Comparison of ENCODE assay signal across 8 cellular contexts in genomic region chr11:111870113-111870512, GRCh38. TPM values are rescaled to one million over a fixed set of nuclear protein-coding genes. Genes with fewer than 3 reads are reported as not detected.
DNase-seq lines count a peak whose midpoint lies in the region; TF ChIP-seq lines count a peak whose summit lies in the region.

No MANE protein-coding gene starts in this region.

- H3K9ac ChIP-seq in MM.1S (ENCODE audit: low read length) = peak overlapping the region; percentile 77; the same call in 1 of the 2 replicates

- peak overlapping the region; percentile 81 for H3K4me2 ChIP-seq in MM.1S (ENCODE audit: low read depth, low read length)

- peaks cover 11% of the 10 kb centered on the region for H3K79me2 ChIP-seq in MM.1S (ENCODE audit: low read length)

- no peaks in the 10 kb centered on the region for H3K36me3 ChIP-seq in MM.1S (replicated peaks; ENCODE audit: insufficient read depth, low read length)
- peaks cover 30% of the 10 kb centered on the region for H3K36me3 ChIP-seq in neuron (ENCODE audit: insufficient read depth, low read length)
- H3K36me3 ChIP-seq in Peyer's patch = peaks cover 0 to 32% (median 0%) of the 10 kb centered on the region in 3 donors

- H3K27me3 ChIP-seq in MM.1S (replicated peaks; ENCODE audit: insufficient read depth, low read length) (no peaks in the 10 kb centered on the region), dorsolateral prefrontal cortex (no peaks in the 10 kb centered on the region), neuron (ENCODE audit: insufficient read depth, low read length) (no peaks in the 10 kb centered on the region), Peyer's patch (no peaks in the 10 kb centered on the region)

- DNase-seq in NCI-H2171 treated with DMSO at 0.1 percent for 48 hours (lab: John Stamatoyannopoulos, UW) (peak; percentile 26), NCI-H2171 (lab: John Stamatoyannopoulos, UW) (no peak), MM.1S (no peak), dorsolateral prefrontal cortex (no peak), Peyer's patch (no peak), DMS114 treated with DMSO at 0.1 percent for 48 hours (lab: John Stamatoyannopoulos, UW; ENCODE audit: unreplicated experiment) (no peak), NCI-H510A (lab: John Stamatoyannopoulos, UW) (no peak)

- H3K4me1 ChIP-seq in MM.1S (ENCODE audit: low read length) = peaks cover 10% of the 10 kb centered on the region; the same call in 1 of the 2 replicates
- peaks cover 4% of the 10 kb centered on the region for H3K4me1 ChIP-seq in neuron (ENCODE audit: insufficient read depth, low read length)
- peaks cover 0 to 14% (median 0%) of the 10 kb centered on the region in 4 donors for H3K4me1 ChIP-seq in Peyer's patch

- no peak for TF ChIP-seq POLR2A in Peyer's patch (IDR thresholded peaks at IDR 0.05)

- no peak overlapping the region for H2AFZ ChIP-seq in MM.1S (ENCODE audit: low read length)
- H2AFZ ChIP-seq in neuron (ENCODE audit: low read depth, low read length) = no peak overlapping the region

- H3K9me3 ChIP-seq in MM.1S (replicated peaks; ENCODE audit: insufficient read depth, low read length) (no peaks in the 10 kb centered on the region), neuron (ENCODE audit: low read length) (no peaks in the 10 kb centered on the region), Peyer's patch (no peaks in the 10 kb centered on the region)

- intact Hi-C loops in dorsolateral prefrontal cortex (cut with DNase I) = loop anchor here in 1 of 2 donors (5.0 to 10.0 kb wide), 2 partner anchors 202 to 415 kb away; partner anchors contain the start of genes NKAPD1 and PIH1D2

- H3K9me2 ChIP-seq in MM.1S (replicated peaks; ENCODE audit: insufficient read depth, low read length) = no peaks in the 10 kb centered on the region

- 0 out of 2 replicates have a peak, but pooled peaks cover 6% of the 10 kb centered on the region for H3F3A ChIP-seq in MM.1S (ENCODE audit: insufficient read depth, low read length)

- TF ChIP-seq CTCF in MM.1S (IDR thresholded peaks at IDR 0.05; ENCODE audit: low read length) (no peak), dorsolateral prefrontal cortex (IDR thresholded peaks at IDR 0.05 in 54 of 56, conservative IDR thresholded peaks at IDR 0.05 in 2 of 56; ENCODE audit: low read depth in 1 of 56, partially characterized antibody in 56 of 56) (no peak), Peyer's patch (IDR thresholded peaks at IDR 0.05) (no peak)

- no peaks in the 10 kb centered on the region for H4K20me1 ChIP-seq in MM.1S (ENCODE audit: insufficient read depth, low read length)

- H3K27ac ChIP-seq in MM.1S (ENCODE audit: low read length) = no peak overlapping the region
- peak overlapping the region in 10 of 59 donors; percentile 7 to 99 (median 93) for H3K27ac ChIP-seq in dorsolateral prefrontal cortex
- H3K27ac ChIP-seq in Peyer's patch = peak overlapping the region in 1 of 4 donors; percentile 89

- peak overlapping the region; percentile 83; the same call in 1 of the 2 replicates for H3K4me3 ChIP-seq in MM.1S (ENCODE audit: low read length)
- H3K4me3 ChIP-seq in dorsolateral prefrontal cortex = peak overlapping the region in 56 of 59 donors; percentile 69 to 99 (median 90)
- peak overlapping the region; percentile 80 for H3K4me3 ChIP-seq in neuron (ENCODE audit: low read length)
- H3K4me3 ChIP-seq in Peyer's patch = peak overlapping the region in 1 of 4 donors; percentile 91

RNA-seq across cellular contexts. Expression of gene ALG9, which starts 1.3 kb away (rescaled TPM):
- total RNA-seq in dorsolateral prefrontal cortex (10 to 100 TPM; 27.6 to 49.9 (median 37.3) TPM), Peyer's patch (10 to 100 TPM; 14.0 to 32.4 (median 31.7) TPM)

RNA-seq across cellular contexts. Expression of gene FDXACB1, which starts 8.9 kb away (rescaled TPM):
- 1 to 10 TPM in 116 of 120 experiments, under 1 TPM in 4; 0.69 to 3.4 (median 1.9) TPM for total RNA-seq in dorsolateral prefrontal cortex
- total RNA-seq in Peyer's patch = 1 to 10 TPM in 2 of 4 donors, under 1 TPM in 2; 0.53 to 1.7 (median 1.1) TPM

RNA-seq across cellular contexts. Expression of gene CFAP68, which starts 9.2 kb away (rescaled TPM):
- total RNA-seq in dorsolateral prefrontal cortex (10 to 100 TPM in 114 of 120 experiments, 1 to 10 TPM in 6; 7.3 to 30.0 (median 16.4) TPM), Peyer's patch (10 to 100 TPM in 3 of 4 donors, not detected in 1; 11.9 to 22.6 (median 16.0) TPM)

RNA-seq across cellular contexts. Expression of gene CRYAB, which starts 41.5 kb away (rescaled TPM):
- total RNA-seq in dorsolateral prefrontal cortex (1,000 to 10,000 TPM in 61 of 120 experiments, 100 to 1,000 TPM in 59; 265 to 3,917 (median 1,020) TPM), Peyer's patch (10 to 100 TPM in 3 of 4 donors, 1 to 10 TPM in 1; 7.7 to 32.2 (median 14.9) TPM)

RNA-seq across cellular contexts. Expression of gene HSPB2, which starts 42.4 kb away (rescaled TPM):
- 10 to 100 TPM in 1 of 120 experiments, 1 to 10 TPM in 113, under 1 TPM in 6; 0.56 to 10.0 (median 2.8) TPM for total RNA-seq in dorsolateral prefrontal cortex
- 1 to 10 TPM in 1 of 4 donors, under 1 TPM in 1, not detected in 2; 0.94 to 2.5 TPM for total RNA-seq in Peyer's patch
